ENCODE assay signal across 1 cellular context in the genomic region with DNA sequence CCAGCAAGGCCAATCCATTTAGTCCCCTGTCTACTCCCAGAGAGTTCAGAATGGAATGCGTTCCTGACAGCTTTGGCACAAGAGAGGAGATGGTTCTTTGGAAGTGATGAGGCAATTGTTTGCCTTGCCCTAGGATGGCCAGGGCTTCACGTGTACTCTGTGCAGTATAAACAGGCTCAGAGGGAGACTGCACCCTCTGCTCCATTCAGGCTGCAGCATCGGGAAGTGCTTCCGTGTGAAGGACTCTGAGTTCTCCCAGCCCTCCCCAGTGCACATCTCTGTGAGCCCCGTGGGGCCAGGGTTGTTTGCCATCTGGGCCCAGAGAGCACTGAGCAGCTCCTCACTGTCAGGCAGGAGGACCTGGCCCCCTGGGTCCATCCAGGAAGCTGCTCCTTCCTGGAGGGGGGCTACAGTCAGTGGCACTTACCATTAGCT.
TF ChIP-seq lines count a peak whose summit lies in the region.

No MANE protein-coding gene starts in this region.

TF ChIP-seq in HepG2, 621 proteins besides CTCF, POLR2A, EP300 and RAD21 (continued from another document and continues in another):
- TF ChIP-seq, protein P1, sequence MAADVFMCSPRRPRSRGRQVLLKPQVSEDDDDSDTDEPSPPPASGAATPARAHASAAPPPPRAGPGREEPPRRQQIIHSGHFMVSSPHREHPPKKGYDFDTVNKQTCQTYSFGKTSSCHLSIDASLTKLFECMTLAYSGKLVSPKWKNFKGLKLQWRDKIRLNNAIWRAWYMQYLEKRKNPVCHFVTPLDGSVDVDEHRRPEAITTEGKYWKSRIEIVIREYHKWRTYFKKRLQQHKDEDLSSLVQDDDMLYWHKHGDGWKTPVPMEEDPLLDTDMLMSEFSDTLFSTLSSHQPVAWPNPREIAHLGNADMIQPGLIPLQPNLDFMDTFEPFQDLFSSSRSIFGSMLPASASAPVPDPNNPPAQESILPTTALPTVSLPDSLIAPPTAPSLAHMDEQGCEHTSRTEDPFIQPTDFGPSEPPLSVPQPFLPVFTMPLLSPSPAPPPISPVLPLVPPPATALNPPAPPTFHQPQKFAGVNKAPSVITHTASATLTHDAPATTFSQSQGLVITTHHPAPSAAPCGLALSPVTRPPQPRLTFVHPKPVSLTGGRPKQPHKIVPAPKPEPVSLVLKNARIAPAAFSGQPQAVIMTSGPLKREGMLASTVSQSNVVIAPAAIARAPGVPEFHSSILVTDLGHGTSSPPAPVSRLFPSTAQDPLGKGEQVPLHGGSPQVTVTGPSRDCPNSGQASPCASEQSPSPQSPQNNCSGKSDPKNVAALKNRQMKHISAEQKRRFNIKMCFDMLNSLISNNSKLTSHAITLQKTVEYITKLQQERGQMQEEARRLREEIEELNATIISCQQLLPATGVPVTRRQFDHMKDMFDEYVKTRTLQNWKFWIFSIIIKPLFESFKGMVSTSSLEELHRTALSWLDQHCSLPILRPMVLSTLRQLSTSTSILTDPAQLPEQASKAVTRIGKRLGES (CRISPR knock-in tag; IDR thresholded peaks at IDR 0.05; ENCODE audit: borderline replicate concordance) = peak; percentile 91; the same call in 1 of the 2 replicates
- TF ChIP-seq PITX1 (CRISPR knock-in tag; IDR thresholded peaks at IDR 0.05) = peak; percentile 83
- TF ChIP-seq DNMT1 (CRISPR knock-in tag; IDR thresholded peaks at IDR 0.05) = no peak
- TF ChIP-seq, protein P2, sequence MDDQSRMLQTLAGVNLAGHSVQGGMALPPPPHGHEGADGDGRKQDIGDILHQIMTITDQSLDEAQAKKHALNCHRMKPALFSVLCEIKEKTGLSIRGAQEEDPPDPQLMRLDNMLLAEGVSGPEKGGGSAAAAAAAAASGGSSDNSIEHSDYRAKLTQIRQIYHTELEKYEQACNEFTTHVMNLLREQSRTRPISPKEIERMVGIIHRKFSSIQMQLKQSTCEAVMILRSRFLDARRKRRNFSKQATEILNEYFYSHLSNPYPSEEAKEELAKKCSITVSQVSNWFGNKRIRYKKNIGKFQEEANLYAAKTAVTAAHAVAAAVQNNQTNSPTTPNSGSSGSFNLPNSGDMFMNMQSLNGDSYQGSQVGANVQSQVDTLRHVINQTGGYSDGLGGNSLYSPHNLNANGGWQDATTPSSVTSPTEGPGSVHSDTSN (CRISPR knock-in tag; IDR thresholded peaks at IDR 0.05; ENCODE audit: borderline replicate concordance) = no peak
- peak; percentile 83 for TF ChIP-seq POGZ (CRISPR knock-in tag; IDR thresholded peaks at IDR 0.05)
- no peak for TF ChIP-seq PHF8 (CRISPR knock-in tag; IDR thresholded peaks at IDR 0.05)
- peak; percentile 96 for TF ChIP-seq CEBPG (CRISPR knock-in tag; IDR thresholded peaks at IDR 0.05)
- TF ChIP-seq, protein P3, sequence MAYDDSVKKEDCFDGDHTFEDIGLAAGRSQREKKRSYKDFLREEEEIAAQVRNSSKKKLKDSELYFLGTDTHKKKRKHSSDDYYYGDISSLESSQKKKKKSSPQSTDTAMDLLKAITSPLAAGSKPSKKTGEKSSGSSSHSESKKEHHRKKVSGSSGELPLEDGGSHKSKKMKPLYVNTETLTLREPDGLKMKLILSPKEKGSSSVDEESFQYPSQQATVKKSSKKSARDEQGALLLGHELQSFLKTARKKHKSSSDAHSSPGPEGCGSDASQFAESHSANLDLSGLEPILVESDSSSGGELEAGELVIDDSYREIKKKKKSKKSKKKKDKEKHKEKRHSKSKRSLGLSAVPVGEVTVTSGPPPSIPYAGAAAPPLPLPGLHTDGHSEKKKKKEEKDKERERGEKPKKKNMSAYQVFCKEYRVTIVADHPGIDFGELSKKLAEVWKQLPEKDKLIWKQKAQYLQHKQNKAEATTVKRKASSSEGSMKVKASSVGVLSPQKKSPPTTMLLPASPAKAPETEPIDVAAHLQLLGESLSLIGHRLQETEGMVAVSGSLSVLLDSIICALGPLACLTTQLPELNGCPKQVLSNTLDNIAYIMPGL (CRISPR knock-in tag; IDR thresholded peaks at IDR 0.05; ENCODE audit: borderline replicate concordance in 1 of 2, low read depth in 1 of 2) = no peak; a peak in 1 of 4 replicates
- no peak for TF ChIP-seq ZNF260 (CRISPR knock-in tag; IDR thresholded peaks at IDR 0.05; ENCODE audit: borderline replicate concordance, low read depth)
- no peak for TF ChIP-seq NAIF1 (CRISPR knock-in tag; IDR thresholded peaks at IDR 0.05; ENCODE audit: borderline replicate concordance)
- TF ChIP-seq SATB2 (CRISPR knock-in tag; IDR thresholded peaks at IDR 0.05) = no peak
- TF ChIP-seq HNRNPUL1 (IDR thresholded peaks at IDR 0.05; ENCODE audit: low read depth, low read length) = no peak
- TF ChIP-seq TARDBP (CRISPR knock-in tag; IDR thresholded peaks at IDR 0.05) = peak; percentile 94
- TF ChIP-seq MED1 (CRISPR knock-in tag; IDR thresholded peaks at IDR 0.05) = peak; percentile 92
- TF ChIP-seq, protein P4, sequence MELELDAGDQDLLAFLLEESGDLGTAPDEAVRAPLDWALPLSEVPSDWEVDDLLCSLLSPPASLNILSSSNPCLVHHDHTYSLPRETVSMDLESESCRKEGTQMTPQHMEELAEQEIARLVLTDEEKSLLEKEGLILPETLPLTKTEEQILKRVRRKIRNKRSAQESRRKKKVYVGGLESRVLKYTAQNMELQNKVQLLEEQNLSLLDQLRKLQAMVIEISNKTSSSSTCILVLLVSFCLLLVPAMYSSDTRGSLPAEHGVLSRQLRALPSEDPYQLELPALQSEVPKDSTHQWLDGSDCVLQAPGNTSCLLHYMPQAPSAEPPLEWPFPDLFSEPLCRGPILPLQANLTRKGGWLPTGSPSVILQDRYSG (CRISPR knock-in tag; IDR thresholded peaks at IDR 0.05) = no peak
- no peak for TF ChIP-seq SRSF9 (IDR thresholded peaks at IDR 0.05; ENCODE audit: borderline replicate concordance, insufficient read depth, low read depth, low read length, poor library complexity, severe bottlenecking)
- TF ChIP-seq, protein P5, sequence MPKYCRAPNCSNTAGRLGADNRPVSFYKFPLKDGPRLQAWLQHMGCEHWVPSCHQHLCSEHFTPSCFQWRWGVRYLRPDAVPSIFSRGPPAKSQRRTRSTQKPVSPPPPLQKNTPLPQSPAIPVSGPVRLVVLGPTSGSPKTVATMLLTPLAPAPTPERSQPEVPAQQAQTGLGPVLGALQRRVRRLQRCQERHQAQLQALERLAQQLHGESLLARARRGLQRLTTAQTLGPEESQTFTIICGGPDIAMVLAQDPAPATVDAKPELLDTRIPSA (CRISPR knock-in tag; IDR thresholded peaks at IDR 0.05; ENCODE audit: borderline replicate concordance) = no peak; the same call in 1 of the 2 replicates
- TF ChIP-seq, protein P6, sequence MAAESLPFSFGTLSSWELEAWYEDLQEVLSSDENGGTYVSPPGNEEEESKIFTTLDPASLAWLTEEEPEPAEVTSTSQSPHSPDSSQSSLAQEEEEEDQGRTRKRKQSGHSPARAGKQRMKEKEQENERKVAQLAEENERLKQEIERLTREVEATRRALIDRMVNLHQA (CRISPR knock-in tag; IDR thresholded peaks at IDR 0.05) = 0 out of 2 replicates have a peak, but pooled peaks have one; percentile 38
- peak; percentile 66; the same call in 1 of the 2 replicates for TF ChIP-seq SMAD3 (CRISPR knock-in tag; IDR thresholded peaks at IDR 0.05)
- TF ChIP-seq ZNF333 (CRISPR knock-in tag; IDR thresholded peaks at IDR 0.05; ENCODE audit: borderline replicate concordance) = no peak
- TF ChIP-seq POLR2AphosphoS5 (IDR thresholded peaks at IDR 0.05; ENCODE audit: low read depth, low read length) = no peak
- TF ChIP-seq, protein P7, sequence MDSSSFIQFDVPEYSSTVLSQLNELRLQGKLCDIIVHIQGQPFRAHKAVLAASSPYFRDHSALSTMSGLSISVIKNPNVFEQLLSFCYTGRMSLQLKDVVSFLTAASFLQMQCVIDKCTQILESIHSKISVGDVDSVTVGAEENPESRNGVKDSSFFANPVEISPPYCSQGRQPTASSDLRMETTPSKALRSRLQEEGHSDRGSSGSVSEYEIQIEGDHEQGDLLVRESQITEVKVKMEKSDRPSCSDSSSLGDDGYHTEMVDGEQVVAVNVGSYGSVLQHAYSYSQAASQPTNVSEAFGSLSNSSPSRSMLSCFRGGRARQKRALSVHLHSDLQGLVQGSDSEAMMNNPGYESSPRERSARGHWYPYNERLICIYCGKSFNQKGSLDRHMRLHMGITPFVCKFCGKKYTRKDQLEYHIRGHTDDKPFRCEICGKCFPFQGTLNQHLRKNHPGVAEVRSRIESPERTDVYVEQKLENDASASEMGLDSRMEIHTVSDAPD (CRISPR knock-in tag; IDR thresholded peaks at IDR 0.05) = peak; percentile 52; the same call in 1 of the 2 replicates
- TF ChIP-seq IRF2 (CRISPR knock-in tag; IDR thresholded peaks at IDR 0.05) = peak; percentile 86
- TF ChIP-seq ISX (CRISPR knock-in tag; conservative IDR thresholded peaks at IDR 0.05) = no peak
- TF ChIP-seq SMAD1 (CRISPR knock-in tag; IDR thresholded peaks at IDR 0.05; ENCODE audit: borderline replicate concordance, low read depth) = no peak
- no peak for TF ChIP-seq ZNF776 (CRISPR knock-in tag; IDR thresholded peaks at IDR 0.05)
- TF ChIP-seq ZNF713 (CRISPR knock-in tag; IDR thresholded peaks at IDR 0.05) = no peak
- peak; percentile 89 for TF ChIP-seq ZNF747 (CRISPR knock-in tag; IDR thresholded peaks at IDR 0.05; ENCODE audit: borderline replicate concordance)
- TF ChIP-seq, protein P8, sequence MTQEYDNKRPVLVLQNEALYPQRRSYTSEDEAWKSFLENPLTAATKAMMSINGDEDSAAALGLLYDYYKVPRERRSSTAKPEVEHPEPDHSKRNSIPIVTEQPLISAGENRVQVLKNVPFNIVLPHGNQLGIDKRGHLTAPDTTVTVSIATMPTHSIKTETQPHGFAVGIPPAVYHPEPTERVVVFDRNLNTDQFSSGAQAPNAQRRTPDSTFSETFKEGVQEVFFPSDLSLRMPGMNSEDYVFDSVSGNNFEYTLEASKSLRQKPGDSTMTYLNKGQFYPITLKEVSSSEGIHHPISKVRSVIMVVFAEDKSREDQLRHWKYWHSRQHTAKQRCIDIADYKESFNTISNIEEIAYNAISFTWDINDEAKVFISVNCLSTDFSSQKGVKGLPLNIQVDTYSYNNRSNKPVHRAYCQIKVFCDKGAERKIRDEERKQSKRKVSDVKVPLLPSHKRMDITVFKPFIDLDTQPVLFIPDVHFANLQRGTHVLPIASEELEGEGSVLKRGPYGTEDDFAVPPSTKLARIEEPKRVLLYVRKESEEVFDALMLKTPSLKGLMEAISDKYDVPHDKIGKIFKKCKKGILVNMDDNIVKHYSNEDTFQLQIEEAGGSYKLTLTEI (CRISPR knock-in tag; conservative IDR thresholded peaks at IDR 0.05) = no peak
- no peak for TF ChIP-seq RORA (CRISPR knock-in tag; IDR thresholded peaks at IDR 0.05)
- no peak for TF ChIP-seq ETV6 (CRISPR knock-in tag; conservative IDR thresholded peaks at IDR 0.05)
- TF ChIP-seq REPIN1 (CRISPR knock-in tag; IDR thresholded peaks at IDR 0.05; ENCODE audit: borderline replicate concordance, low read depth) = peak; percentile 79
- TF ChIP-seq PHF21A (CRISPR knock-in tag; IDR thresholded peaks at IDR 0.05) = peak; percentile 93
- no peak; the same call in 1 of the 2 replicates for TF ChIP-seq NRL (CRISPR knock-in tag; IDR thresholded peaks at IDR 0.05; ENCODE audit: borderline replicate concordance)
- peak; percentile 57; the same call in 1 of the 2 replicates for TF ChIP-seq KDM4B (CRISPR knock-in tag; IDR thresholded peaks at IDR 0.05)
- TF ChIP-seq ZNF724P (CRISPR knock-in tag; IDR thresholded peaks at IDR 0.05; ENCODE audit: borderline replicate concordance) = no peak
- TF ChIP-seq ZNF589 (CRISPR knock-in tag; conservative IDR thresholded peaks at IDR 0.05) = no peak
- TF ChIP-seq ZNF878 (CRISPR knock-in tag; IDR thresholded peaks at IDR 0.05) = no peak
- TF ChIP-seq ZNF546 (CRISPR knock-in tag; conservative IDR thresholded peaks at IDR 0.05) = peak; percentile 42; the same call in 1 of the 2 replicates
- TF ChIP-seq, protein P9, sequence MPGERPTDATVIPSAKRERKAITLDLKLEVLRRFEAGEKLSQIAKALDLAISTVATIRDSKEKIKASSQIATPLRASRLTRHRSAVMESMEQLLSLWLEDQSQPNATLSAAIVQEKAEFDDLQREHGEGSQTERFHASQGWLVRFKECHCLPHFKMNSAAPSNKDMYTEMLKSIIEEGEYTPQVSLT (CRISPR knock-in tag; IDR thresholded peaks at IDR 0.05; ENCODE audit: borderline replicate concordance, low read depth) = no peak
- no peak for TF ChIP-seq ZNF101 (CRISPR knock-in tag; IDR thresholded peaks at IDR 0.05; ENCODE audit: borderline replicate concordance, low read depth)
- peak; percentile 74; the same call in 1 of the 2 replicates for TF ChIP-seq ZNF34 (CRISPR knock-in tag; IDR thresholded peaks at IDR 0.05; ENCODE audit: borderline replicate concordance)
- TF ChIP-seq NFE2 (CRISPR knock-in tag; IDR thresholded peaks at IDR 0.05) = no peak
- no peak for TF ChIP-seq MAZ (IDR thresholded peaks at IDR 0.05; ENCODE audit: borderline replicate concordance, low read depth, low read length)
- peak; percentile 52; the same call in 1 of the 2 replicates for TF ChIP-seq MAZ (CRISPR knock-in tag; IDR thresholded peaks at IDR 0.05; ENCODE audit: low read depth)
- TF ChIP-seq SRF (IDR thresholded peaks at IDR 0.05; ENCODE audit: low read depth, low read length) = no peak
- no peak for TF ChIP-seq KLF15 (CRISPR knock-in tag; IDR thresholded peaks at IDR 0.05; ENCODE audit: borderline replicate concordance)
- no peak; the same call in 1 of the 2 replicates for TF ChIP-seq TGIF2 (CRISPR knock-in tag; IDR thresholded peaks at IDR 0.05)
- TF ChIP-seq, protein P10, sequence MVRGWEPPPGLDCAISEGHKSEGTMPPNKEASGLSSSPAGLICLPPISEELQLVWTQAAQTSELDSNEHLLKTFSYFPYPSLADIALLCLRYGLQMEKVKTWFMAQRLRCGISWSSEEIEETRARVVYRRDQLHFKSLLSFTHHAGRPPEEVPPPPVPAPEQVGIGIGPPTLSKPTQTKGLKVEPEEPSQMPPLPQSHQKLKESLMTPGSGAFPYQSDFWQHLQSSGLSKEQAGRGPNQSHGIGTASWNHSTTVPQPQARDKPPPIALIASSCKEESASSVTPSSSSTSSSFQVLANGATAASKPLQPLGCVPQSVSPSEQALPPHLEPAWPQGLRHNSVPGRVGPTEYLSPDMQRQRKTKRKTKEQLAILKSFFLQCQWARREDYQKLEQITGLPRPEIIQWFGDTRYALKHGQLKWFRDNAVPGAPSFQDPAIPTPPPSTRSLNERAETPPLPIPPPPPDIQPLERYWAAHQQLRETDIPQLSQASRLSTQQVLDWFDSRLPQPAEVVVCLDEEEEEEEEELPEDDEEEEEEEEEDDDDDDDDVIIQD (CRISPR knock-in tag; IDR thresholded peaks at IDR 0.05; ENCODE audit: low read depth) = peak; percentile 75; the same call in 1 of the 2 replicates
- TF ChIP-seq, protein P11, sequence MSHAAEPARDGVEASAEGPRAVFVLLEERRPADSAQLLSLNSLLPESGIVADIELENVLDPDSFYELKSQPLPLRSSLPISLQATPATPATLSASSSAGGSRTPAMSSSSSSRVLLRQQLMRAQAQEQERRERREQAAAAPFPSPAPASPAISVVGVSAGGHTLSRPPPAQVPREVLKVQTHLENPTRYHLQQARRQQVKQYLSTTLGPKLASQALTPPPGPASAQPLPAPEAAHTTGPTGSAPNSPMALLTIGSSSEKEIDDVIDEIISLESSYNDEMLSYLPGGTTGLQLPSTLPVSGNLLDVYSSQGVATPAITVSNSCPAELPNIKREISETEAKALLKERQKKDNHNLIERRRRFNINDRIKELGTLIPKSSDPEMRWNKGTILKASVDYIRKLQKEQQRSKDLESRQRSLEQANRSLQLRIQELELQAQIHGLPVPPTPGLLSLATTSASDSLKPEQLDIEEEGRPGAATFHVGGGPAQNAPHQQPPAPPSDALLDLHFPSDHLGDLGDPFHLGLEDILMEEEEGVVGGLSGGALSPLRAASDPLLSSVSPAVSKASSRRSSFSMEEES (CRISPR knock-in tag; IDR thresholded peaks at IDR 0.05) = peak; percentile 86
- no peak for TF ChIP-seq ZNF468 (CRISPR knock-in tag; IDR thresholded peaks at IDR 0.05)
